ENCODE assay signal across 22 cellular contexts in genomic region chr16:68978303-68978954, GRCh38.
"Had no signal": no experiment of that assay in that cellular context is flagged by ENCODE, and none has a peak within 500 bp of the region (broad histone marks: within the 10 kb centered on the region; RNA-seq: fewer than 3 reads in every experiment).

No MANE protein-coding gene starts in this region.

- H3K4me3 Mint-ChIP-seq: activated CD4-positive, alpha-beta memory T cell treated with anti-CD3 and anti-CD28 coated beads, Interleukin-2, amount 10 ng/mL, durations not matched to agents 7 days and 5 days; activated CD4-positive, alpha-beta T cell treated with anti-CD3 and anti-CD28 coated beads, Interleukin-2, amount 10 ng/mL, durations not matched to agents 24 days and 14 days; activated naive CD4-positive, alpha-beta T cell treated with anti-CD3 and anti-CD28 coated beads, Interleukin-2, amount 10 ng/mL, durations not matched to agents 7 days and 5 days; activated naive CD8-positive, alpha-beta T cell treated with anti-CD3 and anti-CD28 coated beads, Interleukin-2, amount 50 U/mL, for 24 hours; activated T-cell treated with anti-CD3 and anti-CD28 coated beads, Interleukin-2, amount 50 U/mL, for 72 hours; memory B cell; naive B cell; stimulated activated memory B cell treated with anti-CD40 and anti-IgM and Interleukin-4, amounts not matched to agents 10 μg/mL and 1 μg/mL and 100 μg/mL, for 72 hours; T-helper 1 cell treated with Interleukin-12 subunit alpha and Interleukin-12 subunit beta and Interleukin-4 antibody, amounts not matched to agents 30 μg/mL and 1 μg/mL, for 36 hours had no signal

- H3K27me3 Mint-ChIP-seq: activated CD4-positive, alpha-beta memory T cell treated with anti-CD3 and anti-CD28 coated beads, Interleukin-2, amount 10 ng/mL, durations not matched to agents 7 days and 5 days; activated CD4-positive, alpha-beta T cell treated with anti-CD3 and anti-CD28 coated beads, Interleukin-2, amount 10 ng/mL, durations not matched to agents 24 days and 14 days; activated naive CD4-positive, alpha-beta T cell treated with anti-CD3 and anti-CD28 coated beads, Interleukin-2, amount 10 ng/mL, durations not matched to agents 7 days and 5 days; activated naive CD8-positive, alpha-beta T cell treated with anti-CD3 and anti-CD28 coated beads, Interleukin-2, amount 50 U/mL, for 24 hours; memory B cell; naive B cell; stimulated activated memory B cell treated with anti-CD40 and anti-IgM and Interleukin-4, amounts not matched to agents 10 μg/mL and 1 μg/mL and 100 μg/mL, for 72 hours had no signal

- ATAC-seq: activated CD4-positive, CD25-positive, alpha-beta regulatory T cell treated with anti-CD3 and anti-CD28 coated beads, Interleukin-2, amount 50 U/mL, for 24 hours; activated naive CD8-positive, alpha-beta T cell treated with anti-CD3 and anti-CD28 coated beads, Interleukin-2, amount 50 U/mL, for 24 hours; activated T-cell treated with anti-CD3 and anti-CD28 coated beads, Interleukin-2, amount 50 U/mL, for 72 hours; body of pancreas; mucosa of descending colon; stimulated activated memory B cell treated with anti-CD40 and anti-IgM and Interleukin-4, amounts not matched to agents 10 μg/mL and 1 μg/mL and 100 μg/mL, for 72 hours had no signal

- DNase-seq: activated CD4-positive, alpha-beta memory T cell treated with anti-CD3 and anti-CD28 coated beads, Interleukin-2, amount 10 ng/mL, durations not matched to agents 7 days and 5 days; activated CD4-positive, alpha-beta T cell treated with anti-CD3 and anti-CD28 coated beads, Interleukin-2, amount 10 ng/mL, durations not matched to agents 24 days and 14 days; activated effector memory CD4-positive, alpha-beta T cell treated with Interleukin-2 at 50 U/mL for 16 hours; activated naive CD4-positive, alpha-beta T cell treated with anti-CD3 and anti-CD28 coated beads, Interleukin-2, amount 10 ng/mL, durations not matched to agents 7 days and 5 days; activated naive CD8-positive, alpha-beta T cell treated with anti-CD3 and anti-CD28 coated beads, Interleukin-2, amount 50 U/mL, for 24 hours; activated T-cell treated with anti-CD3 and anti-CD28 coated beads, Interleukin-2, amount 50 U/mL, for 72 hours; anterior cingulate cortex; body of pancreas; dermis blood vessel endothelial cell; effector CD8-positive, alpha-beta T cell; erythroblast; glutamatergic neuron; mucosa of descending colon; naive B cell; occipital lobe; right lobe of liver; stimulated activated CD4-positive, alpha-beta T cell treated with anti-CD3 and anti-CD28 coated beads, Interleukin-2, amount 100 ng/mL, for 24 hours; upper lobe of left lung had no signal

- H3K9me3 Mint-ChIP-seq: activated CD4-positive, alpha-beta memory T cell treated with anti-CD3 and anti-CD28 coated beads, Interleukin-2, amount 10 ng/mL, durations not matched to agents 7 days and 5 days; activated CD4-positive, alpha-beta T cell treated with anti-CD3 and anti-CD28 coated beads, Interleukin-2, amount 10 ng/mL, durations not matched to agents 24 days and 14 days; activated naive CD4-positive, alpha-beta T cell treated with anti-CD3 and anti-CD28 coated beads, Interleukin-2, amount 10 ng/mL, durations not matched to agents 7 days and 5 days; activated naive CD8-positive, alpha-beta T cell treated with anti-CD3 and anti-CD28 coated beads, Interleukin-2, amount 50 U/mL, for 24 hours; activated T-cell treated with anti-CD3 and anti-CD28 coated beads, Interleukin-2, amount 50 U/mL, for 72 hours; memory B cell; naive B cell; stimulated activated memory B cell treated with anti-CD40 and anti-IgM and Interleukin-4, amounts not matched to agents 10 μg/mL and 1 μg/mL and 100 μg/mL, for 72 hours; T-helper 1 cell treated with Interleukin-12 subunit alpha and Interleukin-12 subunit beta and Interleukin-4 antibody, amounts not matched to agents 30 μg/mL and 1 μg/mL, for 36 hours had no signal

- H3K4me1 Mint-ChIP-seq: activated CD4-positive, alpha-beta memory T cell treated with anti-CD3 and anti-CD28 coated beads, Interleukin-2, amount 10 ng/mL, durations not matched to agents 7 days and 5 days; activated naive CD4-positive, alpha-beta T cell treated with anti-CD3 and anti-CD28 coated beads, Interleukin-2, amount 10 ng/mL, durations not matched to agents 7 days and 5 days; activated naive CD8-positive, alpha-beta T cell treated with anti-CD3 and anti-CD28 coated beads, Interleukin-2, amount 50 U/mL, for 24 hours; memory B cell; naive B cell; stimulated activated memory B cell treated with anti-CD40 and anti-IgM and Interleukin-4, amounts not matched to agents 10 μg/mL and 1 μg/mL and 100 μg/mL, for 72 hours had no signal

- H3K27ac Mint-ChIP-seq: activated CD4-positive, alpha-beta memory T cell treated with anti-CD3 and anti-CD28 coated beads, Interleukin-2, amount 10 ng/mL, durations not matched to agents 7 days and 5 days; activated CD4-positive, alpha-beta T cell treated with anti-CD3 and anti-CD28 coated beads, Interleukin-2, amount 10 ng/mL, durations not matched to agents 24 days and 14 days; activated naive CD4-positive, alpha-beta T cell treated with anti-CD3 and anti-CD28 coated beads, Interleukin-2, amount 10 ng/mL, durations not matched to agents 7 days and 5 days; activated naive CD8-positive, alpha-beta T cell treated with anti-CD3 and anti-CD28 coated beads, Interleukin-2, amount 50 U/mL, for 24 hours; activated T-cell treated with anti-CD3 and anti-CD28 coated beads, Interleukin-2, amount 50 U/mL, for 72 hours; memory B cell; stimulated activated memory B cell treated with anti-CD40 and anti-IgM and Interleukin-4, amounts not matched to agents 10 μg/mL and 1 μg/mL and 100 μg/mL, for 72 hours; T-helper 1 cell treated with Interleukin-12 subunit alpha and Interleukin-12 subunit beta and Interleukin-4 antibody, amounts not matched to agents 30 μg/mL and 1 μg/mL, for 36 hours had no signal
